ENCODE assay signal across 1 cellular context in genomic region chr9:78210841-78211301, GRCh38.
TF ChIP-seq lines count a peak whose summit lies in the region.

No MANE protein-coding gene starts in this region.

TF ChIP-seq in GM12878, 131 proteins besides CTCF, POLR2A, EP300 and RAD21 (continued from another document):
- TF ChIP-seq BMI1 (IDR thresholded peaks at IDR 0.05; ENCODE audit: borderline replicate concordance), result 0 out of 2 replicates have a peak, but pooled peaks have one; percentile 18
- peak; percentile 94 for TF ChIP-seq PKNOX1 (IDR thresholded peaks at IDR 0.05)
- TF ChIP-seq IKZF1 (conservative IDR thresholded peaks at IDR 0.05), result peak; percentile 73
- peak; percentile 100 for TF ChIP-seq TCF7 (IDR thresholded peaks at IDR 0.05; ENCODE audit: borderline replicate concordance)
- TF ChIP-seq EZH2 (IDR thresholded peaks at IDR 0.05; ENCODE audit: borderline replicate concordance, control insufficient read depth, low read depth, low read length), result no peak
- TF ChIP-seq ZBED1 (IDR thresholded peaks at IDR 0.05; ENCODE audit: borderline replicate concordance), result peak; percentile 86; the same call in 1 of the 2 replicates
- no peak for TF ChIP-seq E2F4 (IDR thresholded peaks at IDR 0.05; ENCODE audit: low read depth, low read length)
- TF ChIP-seq MAX (IDR thresholded peaks at IDR 0.05; ENCODE audit: low read depth, low read length), result no peak
- peak; percentile 72 for TF ChIP-seq CREM (IDR thresholded peaks at IDR 0.05; ENCODE audit: low read depth)
- TF ChIP-seq NR2F1 (conservative IDR thresholded peaks at IDR 0.05), result peak; percentile 69
- TF ChIP-seq NFXL1 (IDR thresholded peaks at IDR 0.05; ENCODE audit: borderline replicate concordance), result no peak
- TF ChIP-seq KAT2A (conservative IDR thresholded peaks at IDR 0.05; ENCODE audit: control insufficient read depth, low read depth, low read length), result no peak
- TF ChIP-seq MTA3 (IDR thresholded peaks at IDR 0.05; ENCODE audit: borderline replicate concordance, low read length), result peak; percentile 56; the same call in 1 of the 2 replicates
- TF ChIP-seq ZNF384 (IDR thresholded peaks at IDR 0.05; ENCODE audit: borderline replicate concordance, low read depth, low read length), result peak; percentile 69
